In genomic region chr1:150922519-150922975, GRCh38 we compare ENCODE assay signal across 1 cellular context.
A peak's percentile ranks its signal among the peaks of the same experiment; 100 is the strongest.
TF ChIP-seq lines count a peak whose summit lies in the region.

No MANE protein-coding gene starts in this region.

TF ChIP-seq in K562, 482 proteins besides CTCF, POLR2A, EP300 and RAD21 (continued from another document):
- TF ChIP-seq, protein P1, sequence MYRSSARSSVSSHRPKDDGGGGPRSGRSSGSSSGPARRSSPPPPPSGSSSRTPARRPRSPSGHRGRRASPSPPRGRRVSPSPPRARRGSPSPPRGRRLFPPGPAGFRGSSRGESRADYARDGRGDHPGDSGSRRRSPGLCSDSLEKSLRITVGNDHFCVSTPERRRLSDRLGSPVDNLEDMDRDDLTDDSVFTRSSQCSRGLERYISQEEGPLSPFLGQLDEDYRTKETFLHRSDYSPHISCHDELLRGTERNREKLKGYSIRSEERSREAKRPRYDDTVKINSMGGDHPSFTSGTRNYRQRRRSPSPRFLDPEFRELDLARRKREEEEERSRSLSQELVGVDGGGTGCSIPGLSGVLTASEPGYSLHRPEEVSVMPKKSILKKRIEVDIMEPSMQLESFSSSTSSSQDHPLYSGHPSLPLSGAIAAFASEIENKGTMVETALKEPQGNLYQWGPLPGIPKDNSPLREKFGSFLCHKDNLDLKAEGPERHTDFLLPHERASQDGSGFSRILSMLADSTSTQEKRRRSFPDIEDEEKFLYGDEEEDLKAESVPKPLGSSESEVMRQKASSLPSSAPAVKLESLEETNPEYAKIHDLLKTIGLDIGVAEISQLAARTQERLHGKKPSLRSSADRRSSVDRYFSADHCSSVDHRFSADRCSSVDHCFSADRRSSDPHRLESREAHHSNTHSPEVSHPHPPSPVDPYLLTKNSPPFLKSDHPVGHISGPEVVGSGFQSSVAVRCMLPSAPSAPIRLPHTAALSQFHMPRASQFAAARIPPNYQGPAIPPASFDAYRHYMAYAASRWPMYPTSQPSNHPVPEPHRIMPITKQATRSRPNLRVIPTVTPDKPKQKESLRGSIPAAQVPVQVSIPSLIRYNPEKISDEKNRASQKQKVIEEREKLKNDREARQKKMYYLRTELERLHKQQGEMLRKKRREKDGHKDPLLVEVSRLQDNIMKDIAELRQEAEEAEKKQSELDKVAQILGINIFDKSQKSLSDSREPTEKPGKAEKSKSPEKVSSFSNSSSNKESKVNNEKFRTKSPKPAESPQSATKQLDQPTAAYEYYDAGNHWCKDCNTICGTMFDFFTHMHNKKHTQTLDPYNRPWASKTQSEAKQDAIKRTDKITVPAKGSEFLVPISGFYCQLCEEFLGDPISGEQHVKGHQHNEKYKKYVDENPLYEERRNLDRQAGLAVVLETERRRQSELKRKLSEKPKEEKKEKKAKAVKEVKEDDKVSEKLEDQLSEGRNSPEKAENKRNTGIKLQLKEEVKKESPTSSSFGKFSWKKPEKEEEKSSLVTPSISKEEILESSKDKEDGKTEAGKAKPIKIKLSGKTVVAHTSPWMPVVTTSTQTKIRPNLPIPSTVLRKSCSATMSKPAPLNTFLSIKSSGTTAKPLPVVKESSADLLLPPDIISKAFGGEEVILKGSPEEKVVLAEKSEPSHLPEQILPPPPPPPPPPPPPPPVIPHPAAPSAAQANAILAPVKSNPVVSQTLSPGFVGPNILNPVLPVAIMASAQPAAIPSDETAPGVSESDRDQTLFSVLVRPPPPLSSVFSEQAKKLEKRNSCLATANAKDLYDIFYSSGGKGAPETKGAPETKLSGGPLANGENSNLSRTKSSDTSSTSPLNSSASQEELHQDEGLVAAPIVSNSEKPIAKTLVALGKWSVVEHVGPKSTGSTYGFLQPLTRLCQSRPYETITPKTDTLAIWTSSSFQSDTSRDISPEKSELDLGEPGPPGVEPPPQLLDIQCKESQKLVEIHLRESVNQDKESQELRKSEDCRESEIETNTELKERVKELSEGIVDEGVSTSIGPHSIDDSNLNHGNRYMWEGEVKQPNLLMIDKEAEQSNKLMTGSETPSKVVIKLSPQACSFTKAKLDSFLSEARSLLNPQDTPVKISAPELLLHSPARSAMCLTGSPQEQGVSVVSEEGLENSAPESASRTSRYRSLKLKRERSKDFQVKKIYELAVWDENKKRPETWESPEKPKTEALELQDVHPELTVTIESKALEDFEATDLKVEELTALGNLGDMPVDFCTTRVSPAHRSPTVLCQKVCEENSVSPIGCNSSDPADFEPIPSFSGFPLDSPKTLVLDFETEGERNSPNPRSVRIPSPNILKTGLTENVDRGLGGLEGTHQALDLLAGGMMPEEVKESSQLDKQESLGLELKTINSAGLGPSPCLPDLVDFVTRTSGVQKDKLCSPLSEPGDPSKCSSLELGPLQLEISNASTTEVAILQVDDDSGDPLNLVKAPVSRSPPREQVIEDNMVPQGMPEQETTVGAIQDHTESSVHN (IDR thresholded peaks at IDR 0.05; ENCODE audit: borderline replicate concordance in 1 of 2, low read depth in 1 of 2): no peak
- no peak for TF ChIP-seq XRCC4 (IDR thresholded peaks at IDR 0.05; ENCODE audit: extremely low read depth, insufficient read depth, insufficient read length)
- TF ChIP-seq, protein P2, sequence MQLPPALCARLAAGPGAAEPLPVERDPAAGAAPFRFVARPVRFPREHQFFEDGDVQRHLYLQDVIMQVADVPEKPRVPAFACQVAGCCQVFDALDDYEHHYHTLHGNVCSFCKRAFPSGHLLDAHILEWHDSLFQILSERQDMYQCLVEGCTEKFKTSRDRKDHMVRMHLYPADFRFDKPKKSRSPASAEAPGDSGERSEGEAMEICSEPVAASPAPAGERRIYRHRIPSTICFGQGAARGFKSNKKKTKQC (CRISPR knock-in tag; IDR thresholded peaks at IDR 0.05): no peak
- peak; percentile 62 for TF ChIP-seq SMC3 (conservative IDR thresholded peaks at IDR 0.05; ENCODE audit: insufficient read depth, low read depth, low read length)
- TF ChIP-seq XRCC3 (IDR thresholded peaks at IDR 0.05): no peak
- TF ChIP-seq ZNF780A (CRISPR knock-in tag; IDR thresholded peaks at IDR 0.05): no peak
- no peak for TF ChIP-seq NR2F6 (CRISPR knock-in tag; IDR thresholded peaks at IDR 0.05)
- TF ChIP-seq FOXA3 (CRISPR knock-in tag; conservative IDR thresholded peaks at IDR 0.05 in 1 of 2, IDR thresholded peaks at IDR 0.05 in 1 of 2): no peak
- no peak for TF ChIP-seq KLF10 (CRISPR knock-in tag; IDR thresholded peaks at IDR 0.05)
- no peak for TF ChIP-seq POU5F1 (IDR thresholded peaks at IDR 0.05; ENCODE audit: borderline replicate concordance, low read depth, low read length, partially characterized antibody)
- TF ChIP-seq ZNF184 (CRISPR knock-in tag; IDR thresholded peaks at IDR 0.05): no peak
- TF ChIP-seq, protein P3, sequence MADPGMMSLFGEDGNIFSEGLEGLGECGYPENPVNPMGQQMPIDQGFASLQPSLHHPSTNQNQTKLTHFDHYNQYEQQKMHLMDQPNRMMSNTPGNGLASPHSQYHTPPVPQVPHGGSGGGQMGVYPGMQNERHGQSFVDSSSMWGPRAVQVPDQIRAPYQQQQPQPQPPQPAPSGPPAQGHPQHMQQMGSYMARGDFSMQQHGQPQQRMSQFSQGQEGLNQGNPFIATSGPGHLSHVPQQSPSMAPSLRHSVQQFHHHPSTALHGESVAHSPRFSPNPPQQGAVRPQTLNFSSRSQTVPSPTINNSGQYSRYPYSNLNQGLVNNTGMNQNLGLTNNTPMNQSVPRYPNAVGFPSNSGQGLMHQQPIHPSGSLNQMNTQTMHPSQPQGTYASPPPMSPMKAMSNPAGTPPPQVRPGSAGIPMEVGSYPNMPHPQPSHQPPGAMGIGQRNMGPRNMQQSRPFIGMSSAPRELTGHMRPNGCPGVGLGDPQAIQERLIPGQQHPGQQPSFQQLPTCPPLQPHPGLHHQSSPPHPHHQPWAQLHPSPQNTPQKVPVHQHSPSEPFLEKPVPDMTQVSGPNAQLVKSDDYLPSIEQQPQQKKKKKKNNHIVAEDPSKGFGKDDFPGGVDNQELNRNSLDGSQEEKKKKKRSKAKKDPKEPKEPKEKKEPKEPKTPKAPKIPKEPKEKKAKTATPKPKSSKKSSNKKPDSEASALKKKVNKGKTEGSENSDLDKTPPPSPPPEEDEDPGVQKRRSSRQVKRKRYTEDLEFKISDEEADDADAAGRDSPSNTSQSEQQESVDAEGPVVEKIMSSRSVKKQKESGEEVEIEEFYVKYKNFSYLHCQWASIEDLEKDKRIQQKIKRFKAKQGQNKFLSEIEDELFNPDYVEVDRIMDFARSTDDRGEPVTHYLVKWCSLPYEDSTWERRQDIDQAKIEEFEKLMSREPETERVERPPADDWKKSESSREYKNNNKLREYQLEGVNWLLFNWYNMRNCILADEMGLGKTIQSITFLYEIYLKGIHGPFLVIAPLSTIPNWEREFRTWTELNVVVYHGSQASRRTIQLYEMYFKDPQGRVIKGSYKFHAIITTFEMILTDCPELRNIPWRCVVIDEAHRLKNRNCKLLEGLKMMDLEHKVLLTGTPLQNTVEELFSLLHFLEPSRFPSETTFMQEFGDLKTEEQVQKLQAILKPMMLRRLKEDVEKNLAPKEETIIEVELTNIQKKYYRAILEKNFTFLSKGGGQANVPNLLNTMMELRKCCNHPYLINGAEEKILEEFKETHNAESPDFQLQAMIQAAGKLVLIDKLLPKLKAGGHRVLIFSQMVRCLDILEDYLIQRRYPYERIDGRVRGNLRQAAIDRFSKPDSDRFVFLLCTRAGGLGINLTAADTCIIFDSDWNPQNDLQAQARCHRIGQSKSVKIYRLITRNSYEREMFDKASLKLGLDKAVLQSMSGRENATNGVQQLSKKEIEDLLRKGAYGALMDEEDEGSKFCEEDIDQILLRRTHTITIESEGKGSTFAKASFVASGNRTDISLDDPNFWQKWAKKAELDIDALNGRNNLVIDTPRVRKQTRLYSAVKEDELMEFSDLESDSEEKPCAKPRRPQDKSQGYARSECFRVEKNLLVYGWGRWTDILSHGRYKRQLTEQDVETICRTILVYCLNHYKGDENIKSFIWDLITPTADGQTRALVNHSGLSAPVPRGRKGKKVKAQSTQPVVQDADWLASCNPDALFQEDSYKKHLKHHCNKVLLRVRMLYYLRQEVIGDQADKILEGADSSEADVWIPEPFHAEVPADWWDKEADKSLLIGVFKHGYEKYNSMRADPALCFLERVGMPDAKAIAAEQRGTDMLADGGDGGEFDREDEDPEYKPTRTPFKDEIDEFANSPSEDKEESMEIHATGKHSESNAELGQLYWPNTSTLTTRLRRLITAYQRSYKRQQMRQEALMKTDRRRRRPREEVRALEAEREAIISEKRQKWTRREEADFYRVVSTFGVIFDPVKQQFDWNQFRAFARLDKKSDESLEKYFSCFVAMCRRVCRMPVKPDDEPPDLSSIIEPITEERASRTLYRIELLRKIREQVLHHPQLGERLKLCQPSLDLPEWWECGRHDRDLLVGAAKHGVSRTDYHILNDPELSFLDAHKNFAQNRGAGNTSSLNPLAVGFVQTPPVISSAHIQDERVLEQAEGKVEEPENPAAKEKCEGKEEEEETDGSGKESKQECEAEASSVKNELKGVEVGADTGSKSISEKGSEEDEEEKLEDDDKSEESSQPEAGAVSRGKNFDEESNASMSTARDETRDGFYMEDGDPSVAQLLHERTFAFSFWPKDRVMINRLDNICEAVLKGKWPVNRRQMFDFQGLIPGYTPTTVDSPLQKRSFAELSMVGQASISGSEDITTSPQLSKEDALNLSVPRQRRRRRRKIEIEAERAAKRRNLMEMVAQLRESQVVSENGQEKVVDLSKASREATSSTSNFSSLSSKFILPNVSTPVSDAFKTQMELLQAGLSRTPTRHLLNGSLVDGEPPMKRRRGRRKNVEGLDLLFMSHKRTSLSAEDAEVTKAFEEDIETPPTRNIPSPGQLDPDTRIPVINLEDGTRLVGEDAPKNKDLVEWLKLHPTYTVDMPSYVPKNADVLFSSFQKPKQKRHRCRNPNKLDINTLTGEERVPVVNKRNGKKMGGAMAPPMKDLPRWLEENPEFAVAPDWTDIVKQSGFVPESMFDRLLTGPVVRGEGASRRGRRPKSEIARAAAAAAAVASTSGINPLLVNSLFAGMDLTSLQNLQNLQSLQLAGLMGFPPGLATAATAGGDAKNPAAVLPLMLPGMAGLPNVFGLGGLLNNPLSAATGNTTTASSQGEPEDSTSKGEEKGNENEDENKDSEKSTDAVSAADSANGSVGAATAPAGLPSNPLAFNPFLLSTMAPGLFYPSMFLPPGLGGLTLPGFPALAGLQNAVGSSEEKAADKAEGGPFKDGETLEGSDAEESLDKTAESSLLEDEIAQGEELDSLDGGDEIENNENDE (IDR thresholded peaks at IDR 0.05; ENCODE audit: low read depth, low read length): no peak
- 0 out of 2 replicates have a peak, but pooled peaks have one; percentile 25 for TF ChIP-seq CREM (IDR thresholded peaks at IDR 0.05; ENCODE audit: low read depth)
- TF ChIP-seq, protein P4, sequence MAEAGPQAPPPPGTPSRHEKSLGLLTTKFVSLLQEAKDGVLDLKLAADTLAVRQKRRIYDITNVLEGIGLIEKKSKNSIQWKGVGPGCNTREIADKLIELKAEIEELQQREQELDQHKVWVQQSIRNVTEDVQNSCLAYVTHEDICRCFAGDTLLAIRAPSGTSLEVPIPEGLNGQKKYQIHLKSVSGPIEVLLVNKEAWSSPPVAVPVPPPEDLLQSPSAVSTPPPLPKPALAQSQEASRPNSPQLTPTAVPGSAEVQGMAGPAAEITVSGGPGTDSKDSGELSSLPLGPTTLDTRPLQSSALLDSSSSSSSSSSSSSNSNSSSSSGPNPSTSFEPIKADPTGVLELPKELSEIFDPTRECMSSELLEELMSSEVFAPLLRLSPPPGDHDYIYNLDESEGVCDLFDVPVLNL (CRISPR knock-in tag; IDR thresholded peaks at IDR 0.05; ENCODE audit: low read depth): no peak
- no peak for TF ChIP-seq ZNF707 (CRISPR knock-in tag; conservative IDR thresholded peaks at IDR 0.05)
- TF ChIP-seq, protein P5, sequence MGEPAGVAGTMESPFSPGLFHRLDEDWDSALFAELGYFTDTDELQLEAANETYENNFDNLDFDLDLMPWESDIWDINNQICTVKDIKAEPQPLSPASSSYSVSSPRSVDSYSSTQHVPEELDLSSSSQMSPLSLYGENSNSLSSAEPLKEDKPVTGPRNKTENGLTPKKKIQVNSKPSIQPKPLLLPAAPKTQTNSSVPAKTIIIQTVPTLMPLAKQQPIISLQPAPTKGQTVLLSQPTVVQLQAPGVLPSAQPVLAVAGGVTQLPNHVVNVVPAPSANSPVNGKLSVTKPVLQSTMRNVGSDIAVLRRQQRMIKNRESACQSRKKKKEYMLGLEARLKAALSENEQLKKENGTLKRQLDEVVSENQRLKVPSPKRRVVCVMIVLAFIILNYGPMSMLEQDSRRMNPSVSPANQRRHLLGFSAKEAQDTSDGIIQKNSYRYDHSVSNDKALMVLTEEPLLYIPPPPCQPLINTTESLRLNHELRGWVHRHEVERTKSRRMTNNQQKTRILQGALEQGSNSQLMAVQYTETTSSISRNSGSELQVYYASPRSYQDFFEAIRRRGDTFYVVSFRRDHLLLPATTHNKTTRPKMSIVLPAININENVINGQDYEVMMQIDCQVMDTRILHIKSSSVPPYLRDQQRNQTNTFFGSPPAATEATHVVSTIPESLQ (CRISPR knock-in tag; IDR thresholded peaks at IDR 0.05): no peak
- no peak for TF ChIP-seq ARHGAP35 (IDR thresholded peaks at IDR 0.05; ENCODE audit: partially characterized antibody)
- TF ChIP-seq HES1 (IDR thresholded peaks at IDR 0.05; ENCODE audit: low read depth): no peak
- no peak for TF ChIP-seq ZNF124 (CRISPR knock-in tag; IDR thresholded peaks at IDR 0.05)
- TF ChIP-seq, protein P6, sequence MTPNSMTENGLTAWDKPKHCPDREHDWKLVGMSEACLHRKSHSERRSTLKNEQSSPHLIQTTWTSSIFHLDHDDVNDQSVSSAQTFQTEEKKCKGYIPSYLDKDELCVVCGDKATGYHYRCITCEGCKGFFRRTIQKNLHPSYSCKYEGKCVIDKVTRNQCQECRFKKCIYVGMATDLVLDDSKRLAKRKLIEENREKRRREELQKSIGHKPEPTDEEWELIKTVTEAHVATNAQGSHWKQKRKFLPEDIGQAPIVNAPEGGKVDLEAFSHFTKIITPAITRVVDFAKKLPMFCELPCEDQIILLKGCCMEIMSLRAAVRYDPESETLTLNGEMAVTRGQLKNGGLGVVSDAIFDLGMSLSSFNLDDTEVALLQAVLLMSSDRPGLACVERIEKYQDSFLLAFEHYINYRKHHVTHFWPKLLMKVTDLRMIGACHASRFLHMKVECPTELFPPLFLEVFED (CRISPR knock-in tag; conservative IDR thresholded peaks at IDR 0.05): no peak
- peak in 1 of 2 experiments; percentile 79; a peak in 2 of 4 replicates for TF ChIP-seq RCOR1 (IDR thresholded peaks at IDR 0.05; ENCODE audit: borderline replicate concordance in 1 of 2, low read depth in 2 of 2, low read length in 2 of 2)
- TF ChIP-seq MECOM (CRISPR knock-in tag; IDR thresholded peaks at IDR 0.05): no peak
